Comparison of ENCODE assay signal across 31 cellular contexts in genomic region chr3:56277236-56277635, GRCh38.
"Had no signal": no experiment of that assay in that cellular context is flagged by ENCODE, and none has a peak within 500 bp of the region (broad histone marks: within the 10 kb centered on the region; RNA-seq: fewer than 3 reads in every experiment).

No MANE protein-coding gene starts in this region.

- H3K27ac ChIP-seq: ovary, parathyroid adenoma, psoas muscle, right lobe of liver, sigmoid colon, skin epidermis, spleen, suprapubic skin, thoracic aorta, thyroid gland, tibial nerve, upper lobe of left lung had no signal

- H3K27me3 Mint-ChIP-seq: progenitor cell of endocrine pancreas had no signal

- H3K9me3 ChIP-seq: ovary, psoas muscle, right lobe of liver, spleen, suprapubic skin, thoracic aorta, thyroid gland, upper lobe of left lung had no signal

- H3K79me2 ChIP-seq: parathyroid adenoma had no signal

- H3K9me3 Mint-ChIP-seq: stimulated activated naive CD8-positive, alpha-beta T cell treated with anti-CD3 and anti-CD28 coated beads, Interleukin-15, amount 100 ng/mL, for 72 hours had no signal

- H3K4me1 Mint-ChIP-seq: naive thymus-derived CD4-positive, alpha-beta T cell; natural killer cell; neural crest cell; stimulated activated memory B cell treated with anti-CD40 and anti-IgM and Interleukin-4, amounts not matched to agents 10 μg/mL and 1 μg/mL and 100 μg/mL, for 72 hours; stimulated activated naive CD8-positive, alpha-beta T cell treated with anti-CD3 and anti-CD28 coated beads, Interleukin-15, amount 100 ng/mL, for 72 hours had no signal

- H3K4me3 ChIP-seq: ovary, psoas muscle, right lobe of liver, sigmoid colon, skin epidermis, smooth muscle cell, spleen, suprapubic skin, thoracic aorta, thyroid gland, tibial nerve, upper lobe of left lung had no signal

- H3K27ac Mint-ChIP-seq: naive thymus-derived CD4-positive, alpha-beta T cell; natural killer cell; progenitor cell of endocrine pancreas; stimulated activated memory B cell treated with anti-CD40 and anti-IgM and Interleukin-4, amounts not matched to agents 10 μg/mL and 1 μg/mL and 100 μg/mL, for 72 hours; stimulated activated naive CD8-positive, alpha-beta T cell treated with anti-CD3 and anti-CD28 coated beads, Interleukin-15, amount 100 ng/mL, for 72 hours had no signal

- H3K9ac ChIP-seq: parathyroid adenoma had no signal

- H3K4me1 ChIP-seq: parathyroid adenoma, psoas muscle, right lobe of liver, sigmoid colon, spleen, suprapubic skin, thyroid gland, upper lobe of left lung had no signal

- H2AFZ ChIP-seq: parathyroid adenoma had no signal

- H3K4me2 ChIP-seq: smooth muscle cell had no signal

- H3K27me3 ChIP-seq: ovary, right lobe of liver, sigmoid colon, spleen, suprapubic skin, thyroid gland, tibial nerve, upper lobe of left lung had no signal

- DNase-seq: naive thymus-derived CD4-positive, alpha-beta T cell; natural killer cell; occipital lobe; ovary; posterior cingulate gyrus; psoas muscle; right cardiac atrium; right lobe of liver; sigmoid colon; spleen; stimulated activated CD4-positive, alpha-beta T cell treated with anti-CD3 and anti-CD28 coated beads, Interleukin-12 subunit alpha, Interleukin-12 subunit beta, amount 100 ng/mL, for 4 hours; stimulated activated CD4-positive, alpha-beta T cell treated with anti-CD3 and anti-CD28 coated beads, Interleukin-1b, Interleukin-23, amount 100 ng/mL, for 48 hours; stimulated activated CD4-positive, alpha-beta T cell treated with anti-CD3 and anti-CD28 coated beads, Interleukin-4, amount 100 ng/mL, for 1 hour; stimulated activated CD4-positive, alpha-beta T cell treated with anti-CD3 and anti-CD28 coated beads, Interleukin-4, amount 100 ng/mL, for 4 hours; stimulated activated CD8-positive, alpha-beta memory T cell treated with anti-CD3 and anti-CD28 coated beads, Interleukin-4, amount 100 ng/mL, for 48 hours; stimulated activated naive CD4-positive, alpha-beta T cell; stimulated activated naive CD8-positive, alpha-beta T cell treated with anti-CD3 and anti-CD28 coated beads, Interleukin-15, amount 100 ng/mL, for 72 hours; stimulated activated naive CD8-positive, alpha-beta T cell treated with anti-CD3 and anti-CD28 coated beads, Interleukin-15, Interleukin-2, amounts not matched to agents 100 U/mL and 50 U/mL, for 24 hours; substantia nigra; thyroid gland; upper lobe of left lung had no signal

- ATAC-seq: naive thymus-derived CD4-positive, alpha-beta T cell; natural killer cell; psoas muscle; right cardiac atrium; right lobe of liver; stimulated activated memory B cell treated with anti-CD40 and anti-IgM and Interleukin-4, amounts not matched to agents 10 μg/mL and 1 μg/mL and 100 μg/mL, for 72 hours; stimulated activated naive CD8-positive, alpha-beta T cell treated with anti-CD3 and anti-CD28 coated beads, Interleukin-15, amount 100 ng/mL, for 72 hours; stimulated activated naive CD8-positive, alpha-beta T cell treated with anti-CD3 and anti-CD28 coated beads, Interleukin-15, Interleukin-2, amounts not matched to agents 100 U/mL and 50 U/mL, for 24 hours had no signal

- H3K36me3 Mint-ChIP-seq: naive thymus-derived CD4-positive, alpha-beta T cell; natural killer cell; stimulated activated memory B cell treated with anti-CD40 and anti-IgM and Interleukin-4, amounts not matched to agents 10 μg/mL and 1 μg/mL and 100 μg/mL, for 72 hours had no signal

- H3K4me3 Mint-ChIP-seq: naive thymus-derived CD4-positive, alpha-beta T cell; natural killer cell; nephron; neural crest cell; stimulated activated memory B cell treated with anti-CD40 and anti-IgM and Interleukin-4, amounts not matched to agents 10 μg/mL and 1 μg/mL and 100 μg/mL, for 72 hours; stimulated activated naive CD8-positive, alpha-beta T cell treated with anti-CD3 and anti-CD28 coated beads, Interleukin-15, amount 100 ng/mL, for 72 hours had no signal

- H3K36me3 ChIP-seq: ovary, right lobe of liver, sigmoid colon, spleen, suprapubic skin, thoracic aorta, thyroid gland, tibial nerve, upper lobe of left lung had no signal
